Comparison of ENCODE assay signal across 12 cellular contexts in the genomic region with DNA sequence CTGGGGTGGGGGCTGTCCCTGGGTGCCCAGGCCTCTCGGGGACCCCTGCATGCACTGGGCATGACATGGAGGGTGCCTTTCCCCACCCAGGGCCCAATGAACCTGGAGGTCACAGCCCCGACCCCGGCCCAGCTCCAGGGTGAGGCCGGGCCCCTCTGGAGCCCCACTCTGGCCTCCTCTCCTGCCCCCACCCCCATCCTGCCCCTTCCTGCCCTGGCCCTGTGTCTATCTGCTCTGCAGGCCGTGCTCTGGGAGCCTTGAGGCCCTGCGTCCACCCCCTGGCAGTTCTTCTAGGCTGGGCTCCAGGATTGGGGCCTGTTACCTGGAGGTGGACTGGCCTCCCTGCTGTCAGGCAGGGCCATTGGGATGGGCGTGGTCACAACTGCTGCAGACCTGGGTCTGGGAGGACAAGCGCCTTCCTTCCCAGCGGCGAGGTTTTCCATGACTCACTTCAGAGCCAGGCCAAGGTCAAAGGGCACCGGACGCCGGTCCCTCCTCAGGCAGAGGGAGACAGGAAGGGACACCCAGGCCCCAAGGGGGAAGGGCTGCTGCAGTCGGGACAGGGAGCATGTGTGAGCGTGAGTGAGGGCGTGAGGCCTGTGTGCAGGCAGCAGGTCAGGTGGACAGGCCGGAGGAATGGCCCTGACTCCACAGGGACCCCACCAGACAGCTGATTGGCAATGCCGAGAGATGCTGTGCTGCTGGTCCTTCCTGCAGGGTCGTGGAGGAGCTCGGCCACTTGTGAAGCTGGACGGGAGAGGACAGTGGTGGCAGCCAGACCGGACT. TPM values are rescaled to one million over a fixed set of nuclear protein-coding genes. Genes with fewer than 3 reads are reported as not detected.
DNase-seq lines count a peak whose midpoint lies in the region; ATAC-seq and TF ChIP-seq lines count a peak whose summit lies in the region.
"Had no signal": no experiment of that assay in that cellular context is flagged by ENCODE, and none has a peak within 500 bp of the region (broad histone marks: within the 10 kb centered on the region; RNA-seq: fewer than 3 reads in every experiment).

No MANE protein-coding gene starts in this region.

- peak; percentile 85 to 90 for DNase-seq in PC-9
- DNase-seq in fibroblast of villous mesenchyme (ENCODE audit: low read depth), result peak; percentile 93
- peak; percentile 56 for DNase-seq in nephron progenitor cell
- DNase-seq in NCI-H146 (lab: John Stamatoyannopoulos, UW), result no peak
- no peak for DNase-seq in activated naive CD4-positive, alpha-beta T cell treated with anti-CD3 and anti-CD28 coated beads, Interleukin-2, amount 50 U/mL, for 72 hours (ENCODE audit: low spot score in 2 of 2)
- DNase-seq: NCI-H1694, T-helper 2 cell had no signal

- H3F3A ChIP-seq in PC-9 (ENCODE audit: insufficient read depth, low read depth), result peaks cover 5% of the 10 kb centered on the region; the same call in 1 of the 2 replicates

- H3K36me3 Mint-ChIP-seq in nephron progenitor cell (ENCODE audit: low read depth), result no peaks in the 10 kb centered on the region
- H3K36me3 Mint-ChIP-seq in activated naive CD4-positive, alpha-beta T cell treated with anti-CD3 and anti-CD28 coated beads, Interleukin-2, amount 50 U/mL, for 72 hours, result no peaks in the 10 kb centered on the region

- peak overlapping the region; percentile 81; the same call in 1 of the 2 replicates for H3K27ac ChIP-seq in ACC112 (ENCODE audit: low read depth, low read length)
- peak overlapping the region; percentile 53; the same call in 1 of the 2 replicates for H3K27ac ChIP-seq in PC-9

- H3K4me3 ChIP-seq in ACC112 (ENCODE audit: low read depth, low read length) (no peak overlapping the region), PC-9 (no peak overlapping the region), fibroblast of villous mesenchyme (ENCODE audit: low read depth, low read length) (no peak overlapping the region)

- H3K27me3 ChIP-seq in ACC112 (ENCODE audit: insufficient read depth, low read length), result no peaks in the 10 kb centered on the region
- H3K27me3 ChIP-seq in PC-9 (ENCODE audit: insufficient read depth, low read depth), result no peaks in the 10 kb centered on the region

- H3K4me1 Mint-ChIP-seq in nephron progenitor cell, result peaks cover 19% of the 10 kb centered on the region

- intact Hi-C loops in PC-9 (cut with micrococcal nuclease; ENCODE audit: unreplicated experiment), result loop anchor here (2.0 to 5.0 kb wide), 3 partner anchors 48 to 109 kb away; no protein-coding TSS in a partner anchor

- peaks cover 20% of the 10 kb centered on the region for H3K9me3 Mint-ChIP-seq in nephron progenitor cell
- H3K9me3 Mint-ChIP-seq in activated naive CD4-positive, alpha-beta T cell treated with anti-CD3 and anti-CD28 coated beads, Interleukin-2, amount 50 U/mL, for 72 hours, result no peaks in the 10 kb centered on the region
- H3K9me3 Mint-ChIP-seq: activated T-helper 2 cell treated with anti-CD3 and anti-CD28 coated beads, Interferon-gamma antibody, Interleukin-2, Interleukin-4, amounts not matched to agents 10 μg/mL and 5 μg/mL and 100 μg/mL, durations not matched to agents 14 hours and 24 hours and 36 hours had no signal

- peaks cover 7% of the 10 kb centered on the region for H3K27me3 Mint-ChIP-seq in nephron progenitor cell (ENCODE audit: low read depth, poor library complexity)

- POLR2A ChIA-PET in PC-9 (lab: Charles Lee; ENCODE audit: unreplicated experiment), result no interaction called here

- peaks cover 40% of the 10 kb centered on the region for H3K4me1 ChIP-seq in ACC112 (ENCODE audit: control insufficient read depth, insufficient read depth, low read length, unreplicated experiment)
- H3K4me1 ChIP-seq in PC-9 (replicated peaks; ENCODE audit: insufficient read depth), result peaks cover 26% of the 10 kb centered on the region

- ATAC-seq in HG02759 (IDR thresholded peaks at IDR 0.05; ENCODE audit: unreplicated experiment), result no peak
- ATAC-seq in GM19467 (IDR thresholded peaks at IDR 0.05; ENCODE audit: unreplicated experiment), result no peak
- ATAC-seq in activated naive CD4-positive, alpha-beta T cell treated with anti-CD3 and anti-CD28 coated beads, Interleukin-2, amount 50 U/mL, for 72 hours, result no peak

- peak overlapping the region; percentile 66 for H3K27ac Mint-ChIP-seq in nephron progenitor cell
- H3K27ac Mint-ChIP-seq in activated naive CD4-positive, alpha-beta T cell treated with anti-CD3 and anti-CD28 coated beads, Interleukin-2, amount 50 U/mL, for 72 hours, result peak overlapping the region in 1 of 2 donors; percentile 47
- H3K27ac Mint-ChIP-seq: activated T-helper 2 cell treated with anti-CD3 and anti-CD28 coated beads, Interferon-gamma antibody, Interleukin-2, Interleukin-4, amounts not matched to agents 10 μg/mL and 5 μg/mL and 100 μg/mL, durations not matched to agents 14 hours and 24 hours and 36 hours; B cell had no signal

- no peaks in the 10 kb centered on the region for H3K9me2 ChIP-seq in PC-9 (ENCODE audit: insufficient read depth)

- H3K36me3 ChIP-seq in ACC112 (ENCODE audit: insufficient read depth, low read length), result no peaks in the 10 kb centered on the region
- no peaks in the 10 kb centered on the region for H3K36me3 ChIP-seq in PC-9 (ENCODE audit: low read depth)

- no TSS peak for BruUV-seq in PC-9 (replicated peaks; lab: Mats Ljungman, UMichigan)

- CTCF ChIA-PET in PC-9 (lab: Charles Lee), result no interaction called here

- TF ChIP-seq CTCF in PC-9 (conservative IDR thresholded peaks at IDR 0.05), result no peak
- no peak for TF ChIP-seq CTCF in fibroblast of villous mesenchyme (IDR thresholded peaks at IDR 0.05; ENCODE audit: insufficient read depth, low read depth, low read length)
- TF ChIP-seq CTCF in nephron progenitor cell (IDR thresholded peaks at IDR 0.05), result no peak

- H3K79me2 ChIP-seq in ACC112 (ENCODE audit: control insufficient read depth, insufficient read depth, low read length, unreplicated experiment) (no peaks in the 10 kb centered on the region), PC-9 (ENCODE audit: low read depth) (no peaks in the 10 kb centered on the region)

- peak overlapping the region; percentile 38; the same call in 1 of the 2 replicates for H3K4me2 ChIP-seq in PC-9

- H4K20me1 ChIP-seq in PC-9 (ENCODE audit: insufficient read depth), result no peaks in the 10 kb centered on the region

- no peaks in the 10 kb centered on the region for H3K9me3 ChIP-seq in PC-9 (ENCODE audit: insufficient read depth, low read depth)

- H3K4me3 Mint-ChIP-seq in nephron progenitor cell, result no peak overlapping the region
- H3K4me3 Mint-ChIP-seq: B cell had no signal

- H2AFZ ChIP-seq in ACC112 (ENCODE audit: low read length, unreplicated experiment) (no peak overlapping the region), PC-9 (no peak overlapping the region)

RNA-seq across cellular contexts. Expression of a gene that starts 31.1 kb away (rescaled TPM):
- total RNA-seq in PC-9 (2021), result 29.0 and 32.6 TPM in 2 replicates
- total RNA-seq in fibroblast of villous mesenchyme, result 43.8 and 60.0 TPM in 2 replicates
- 10 to 100 TPM; 11.3 to 16.0 TPM for total RNA-seq in activated naive CD4-positive, alpha-beta T cell treated with anti-CD3 and anti-CD28 coated beads, Interleukin-2, amount 50 U/mL, for 72 hours

Comparison
In these comparisons a context has a peak if more than half of its experiments do, and no peak if none do; other contexts are left out.
1. DNase-seq: peak in PC-9 (2 of 2), fibroblast of villous mesenchyme (single experiment) and nephron progenitor cell (single experiment); none in NCI-H146 (single experiment) and activated naive CD4-positive, alpha-beta T cell treated with anti-CD3 and anti-CD28 coated beads, Interleukin-2, amount 50 U/mL, for 72 hours (0 of 2).